12 cellular contexts compared by ENCODE assay signal in the genomic region with DNA sequence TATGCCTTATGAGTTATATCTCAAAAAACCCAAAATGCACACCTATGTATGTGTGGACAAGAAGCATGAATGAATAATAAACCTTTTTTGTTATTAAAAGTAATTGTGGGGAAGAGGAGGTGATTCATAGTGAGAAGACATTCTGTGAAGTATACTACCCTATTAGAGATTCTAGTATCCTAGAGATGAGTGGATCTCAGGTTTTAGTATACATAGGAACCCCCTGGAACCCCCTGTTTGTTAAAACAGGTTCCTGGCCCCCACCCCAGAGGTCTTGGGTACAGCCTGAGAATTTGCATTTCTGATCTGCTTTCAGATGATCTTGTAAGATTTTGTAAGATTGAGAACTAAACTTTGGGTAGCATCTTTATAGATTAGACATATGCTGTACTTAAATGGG. TPM values are rescaled to one million over a fixed set of nuclear protein-coding genes. Genes with fewer than 3 reads are reported as not detected.
DNase-seq lines count a peak whose midpoint lies in the region; ATAC-seq lines count a peak whose summit lies in the region.
"Had no signal": no experiment of that assay in that cellular context is flagged by ENCODE, and none has a peak within 500 bp of the region (broad histone marks: within the 10 kb centered on the region; RNA-seq: fewer than 3 reads in every experiment).

No MANE protein-coding gene starts in this region.

- no peaks in the 10 kb centered on the region for H3K4me1 ChIP-seq in SJCRH30

- no peak overlapping the region for H3K4me3 ChIP-seq in SJCRH30
- H3K4me3 ChIP-seq: skin epidermis had no signal

- H3K27ac Mint-ChIP-seq in activated CD8-positive, alpha-beta memory T cell treated with anti-CD3 and anti-CD28 coated beads, Interleukin-2, amount 10 ng/mL, durations not matched to agents 7 days and 5 days, result no peak overlapping the region
- H3K27ac Mint-ChIP-seq in stimulated activated naive B cell treated with anti-CD40 and anti-IgM and Interleukin-4, amounts not matched to agents 10 μg/mL and 1 μg/mL and 100 μg/mL, for 72 hours, result peak overlapping the region; percentile 60

- H3K9me3 Mint-ChIP-seq in activated CD8-positive, alpha-beta memory T cell treated with anti-CD3 and anti-CD28 coated beads, Interleukin-2, amount 10 ng/mL, durations not matched to agents 7 days and 5 days (ENCODE audit: low read depth), result no peaks in the 10 kb centered on the region
- H3K9me3 Mint-ChIP-seq in stimulated activated naive B cell treated with anti-CD40 and anti-IgM and Interleukin-4, amounts not matched to agents 10 μg/mL and 1 μg/mL and 100 μg/mL, for 72 hours, result no peaks in the 10 kb centered on the region

- no peaks in the 10 kb centered on the region for H3K9me3 ChIP-seq in SJCRH30 (replicated peaks)

- no peak for DNase-seq in activated CD8-positive, alpha-beta memory T cell treated with anti-CD3 and anti-CD28 coated beads, Interleukin-2, amount 10 ng/mL, durations not matched to agents 7 days and 5 days
- no peak for DNase-seq in activated CD8-positive, alpha-beta memory T cell treated with anti-CD3 and anti-CD28 coated beads for 24 hours
- no peak for DNase-seq in stimulated activated naive B cell treated with anti-CD40 and anti-IgM and Interleukin-4, amounts not matched to agents 10 μg/mL and 1 μg/mL and 100 μg/mL, for 72 hours
- DNase-seq in SJCRH30, result no peak
- DNase-seq in H4 (ENCODE audit: low spot score), result no peak
- DNase-seq: GOT3; NK-92 treated with Interleukin-12 subunit alpha and Interleukin-12 subunit beta, amount 100 ng/mL, for 24 hours had no signal

- H3K4me3 Mint-ChIP-seq in activated CD8-positive, alpha-beta memory T cell treated with anti-CD3 and anti-CD28 coated beads, Interleukin-2, amount 10 ng/mL, durations not matched to agents 7 days and 5 days, result no peak overlapping the region
- H3K4me3 Mint-ChIP-seq in stimulated activated naive B cell treated with anti-CD40 and anti-IgM and Interleukin-4, amounts not matched to agents 10 μg/mL and 1 μg/mL and 100 μg/mL, for 72 hours, result no peak overlapping the region

- H3K36me3 Mint-ChIP-seq in activated CD8-positive, alpha-beta memory T cell treated with anti-CD3 and anti-CD28 coated beads, Interleukin-2, amount 10 ng/mL, durations not matched to agents 7 days and 5 days, result peaks cover 56% of the 10 kb centered on the region
- H3K36me3 Mint-ChIP-seq in stimulated activated naive B cell treated with anti-CD40 and anti-IgM and Interleukin-4, amounts not matched to agents 10 μg/mL and 1 μg/mL and 100 μg/mL, for 72 hours, result peaks cover 4 to 10% of the 10 kb centered on the region in 2 donors

- CTCF ChIA-PET in activated CD8-positive, alpha-beta memory T cell treated with anti-CD3 and anti-CD28 coated beads, Interleukin-2, amount 10 ng/mL, durations not matched to agents 7 days and 5 days (lab: Charles Lee), result no interaction called here

- no peak overlapping the region for H3K27ac ChIP-seq in SJCRH30
- H3K27ac ChIP-seq: skin epidermis had no signal

- ATAC-seq in activated CD8-positive, alpha-beta memory T cell treated with anti-CD3 and anti-CD28 coated beads, Interleukin-2, amount 10 ng/mL, durations not matched to agents 7 days and 5 days, result peak; percentile 28
- ATAC-seq in GM21390 (IDR thresholded peaks at IDR 0.05; ENCODE audit: unreplicated experiment) (peak; percentile 38), HG03432 (IDR thresholded peaks at IDR 0.05; ENCODE audit: unreplicated experiment) (peak; percentile 57), GM21515 (IDR thresholded peaks at IDR 0.05; ENCODE audit: unreplicated experiment) (no peak)
- ATAC-seq in stimulated activated naive B cell treated with anti-CD40 and anti-IgM and Interleukin-4, amounts not matched to agents 10 μg/mL and 1 μg/mL and 100 μg/mL, for 72 hours (replicated peaks), result peak; percentile 77 to 91
- ATAC-seq: Right ventricle myocardium inferior had no signal

- no peaks in the 10 kb centered on the region for H3K27me3 ChIP-seq in SJCRH30

- peaks cover 46% of the 10 kb centered on the region for H3K4me1 Mint-ChIP-seq in activated CD8-positive, alpha-beta memory T cell treated with anti-CD3 and anti-CD28 coated beads, Interleukin-2, amount 10 ng/mL, durations not matched to agents 7 days and 5 days
- H3K4me1 Mint-ChIP-seq in stimulated activated naive B cell treated with anti-CD40 and anti-IgM and Interleukin-4, amounts not matched to agents 10 μg/mL and 1 μg/mL and 100 μg/mL, for 72 hours, result peaks cover 2 to 16% of the 10 kb centered on the region in 2 donors

- H3K27me3 Mint-ChIP-seq in activated CD8-positive, alpha-beta memory T cell treated with anti-CD3 and anti-CD28 coated beads, Interleukin-2, amount 10 ng/mL, durations not matched to agents 7 days and 5 days, result no peaks in the 10 kb centered on the region
- no peaks in the 10 kb centered on the region for H3K27me3 Mint-ChIP-seq in stimulated activated naive B cell treated with anti-CD40 and anti-IgM and Interleukin-4, amounts not matched to agents 10 μg/mL and 1 μg/mL and 100 μg/mL, for 72 hours

- H3K36me3 ChIP-seq in SJCRH30, result 0 out of 2 replicates have a peak, but pooled peaks cover 2% of the 10 kb centered on the region

RNA-seq across cellular contexts. Expression of a gene that starts 17.5 kb away (rescaled TPM):
- 10 to 100 TPM; 79.4 to 100.0 TPM for total RNA-seq in activated CD8-positive, alpha-beta memory T cell treated with anti-CD3 and anti-CD28 coated beads, Interleukin-2, amount 10 ng/mL, durations not matched to agents 7 days and 5 days
- 29.4 and 32.6 TPM in 2 replicates for total RNA-seq in SJCRH30 (2014; rRNA removed; shearing (Covaris generic))
- 66.8 and 83.7 TPM in 2 replicates for total RNA-seq in H4 (2014; rRNA removed; shearing (Covaris generic))

RNA-seq across cellular contexts. Expression of a gene that starts 57.6 kb away (rescaled TPM):
- total RNA-seq in activated CD8-positive, alpha-beta memory T cell treated with anti-CD3 and anti-CD28 coated beads, Interleukin-2, amount 10 ng/mL, durations not matched to agents 7 days and 5 days, result under 1 TPM; 0.47 to 0.91 TPM
- 7.8 and 8.1 TPM in 2 replicates for total RNA-seq in SJCRH30 (2014; rRNA removed; shearing (Covaris generic))
- 3.5 and 4.6 TPM in 2 replicates for total RNA-seq in H4 (2014; rRNA removed; shearing (Covaris generic))
